In genomic region chr9:127963041-127963358, GRCh38 we compare ENCODE assay signal across 1 cellular context.
TF ChIP-seq lines count a peak whose summit lies in the region.

No MANE protein-coding gene starts in this region.

TF ChIP-seq in SK-N-SH, 30 proteins besides CTCF, POLR2A, EP300 and RAD21 (continued from another document):
- TF ChIP-seq FOXM1 (IDR thresholded peaks at IDR 0.05; ENCODE audit: low read depth) (no peak), CHD2 (IDR thresholded peaks at IDR 0.05; ENCODE audit: low read length, partially characterized antibody) (no peak), ZBTB33 (IDR thresholded peaks at IDR 0.05; ENCODE audit: borderline replicate concordance, low read depth) (no peak), NFIC (IDR thresholded peaks at IDR 0.05; ENCODE audit: borderline replicate concordance) (no peak), IRF3 (IDR thresholded peaks at IDR 0.05; ENCODE audit: low read depth, low read length) (no peak)
TF ChIP-seq in SK-N-SH: peak in this region for 0.
